Comparison of ENCODE assay signal across 10 cellular contexts in genomic region chr10:71873582-71874182, GRCh38. TPM values are rescaled to one million over a fixed set of nuclear protein-coding genes. Genes with fewer than 3 reads are reported as not detected.
DNase-seq lines count a peak whose midpoint lies in the region; ATAC-seq and TF ChIP-seq lines count a peak whose summit lies in the region.
"Had no signal": no experiment of that assay in that cellular context is flagged by ENCODE, and none has a peak within 500 bp of the region (broad histone marks: within the 10 kb centered on the region; RNA-seq: fewer than 3 reads in every experiment).

No MANE protein-coding gene starts in this region.

- no peaks in the 10 kb centered on the region for H3K27me3 Mint-ChIP-seq in naive B cell

- peak overlapping the region in 5 of 8 donors; percentile 6 to 83 (median 48) for H3K4me3 Mint-ChIP-seq in naive B cell

- ATAC-seq in GM18868 (IDR thresholded peaks at IDR 0.05; ENCODE audit: unreplicated experiment) (peak; percentile 89), GM21576 (IDR thresholded peaks at IDR 0.05; ENCODE audit: unreplicated experiment) (peak; percentile 91), HG03175 (IDR thresholded peaks at IDR 0.05; ENCODE audit: unreplicated experiment) (peak; percentile 96), naive B cell (ENCODE audit: low read depth in 2 of 2) (peak; percentile 48 to 58), psoas muscle (no peak)

- H3K27me3 ChIP-seq in psoas muscle (ENCODE audit: insufficient read depth in 3 of 3, low read length in 2 of 3): no peaks in the 10 kb centered on the region

- intact Hi-C loops in psoas muscle (cut with DNase I): no loop called here

- DNase-seq in naive B cell (no peak), KG1 (lab: John Stamatoyannopoulos, UW) (no peak), psoas muscle (no peak), HCEC 1CT (no peak)
- no peak for DNase-seq in activated effector memory CD4-positive, alpha-beta T cell treated with anti-CD3 and anti-CD28 coated beads, Interleukin-2, amount 50 U/mL, for 16 hours
- DNase-seq: activated gamma-delta T cell, NCI-H510A treated with DMSO at 0.1 percent for 48 hours had no signal

- no peaks in the 10 kb centered on the region for H3K9me3 Mint-ChIP-seq in naive B cell

- no peak overlapping the region for H3K27ac ChIP-seq in psoas muscle

- H3K4me3 ChIP-seq in psoas muscle: no peak overlapping the region

- H3K36me3 ChIP-seq in psoas muscle (ENCODE audit: insufficient read depth in 1 of 2, low read depth in 1 of 2): no peaks in the 10 kb centered on the region

- H3K4me1 ChIP-seq in psoas muscle: peaks cover 13% of the 10 kb centered on the region

- peaks cover 23 to 40% (median 29%) of the 10 kb centered on the region in 3 donors for H3K4me1 Mint-ChIP-seq in naive B cell

- H3K27ac Mint-ChIP-seq in naive B cell: peak overlapping the region; percentile 31 to 98 (median 70)

- H3K9me3 ChIP-seq in psoas muscle: no peaks in the 10 kb centered on the region

- no peaks in the 10 kb centered on the region for H3K36me3 Mint-ChIP-seq in naive B cell

- TF ChIP-seq CTCF in psoas muscle (IDR thresholded peaks at IDR 0.05): no peak

- WGBS in psoas muscle, 3 donors: 92 to 95% (median 93%) methylated on average over 7 of the region's 7 CpGs

RNA-seq across cellular contexts. Expression of gene PSAP, which starts 22.6 kb away (rescaled TPM):
- polyA plus RNA-seq in naive B cell (ENCODE audit: low read depth in 6 of 6): 100 to 1,000 TPM; 476 to 761 (median 550) TPM
- total RNA-seq in psoas muscle: 1,000 to 10,000 TPM in 3 of 4 donors, 100 to 1,000 TPM in 1; 885 to 1,725 (median 1,143) TPM
- polyA plus RNA-seq in psoas muscle: 1,000 to 10,000 TPM in 1 of 3 donors, 100 to 1,000 TPM in 2; 634 to 1,049 (median 695) TPM

Comparison
In these comparisons a context has a peak if more than half of its experiments do, and no peak if none do; other contexts are left out.
1. ATAC-seq: peak in GM18868 (single experiment), GM21576 (single experiment), HG03175 (single experiment) and naive B cell (2 of 2); none in psoas muscle (0 of 4).